In genomic region chr7:155450558-155450827, GRCh38 we compare ENCODE assay signal across 26 cellular contexts. TPM values are rescaled to one million over a fixed set of nuclear protein-coding genes. Genes with fewer than 3 reads are reported as not detected.
"Had no signal": no experiment of that assay in that cellular context is flagged by ENCODE, and none has a peak within 500 bp of the region (broad histone marks: within the 10 kb centered on the region; RNA-seq: fewer than 3 reads in every experiment).

No MANE protein-coding gene starts in this region.

- H3K27ac Mint-ChIP-seq: effector memory CD8-positive, alpha-beta T cell; memory B cell; mesothelial cell of epicardium; nephron; stimulated activated memory B cell treated with anti-CD40 and anti-IgM and Interleukin-4, amounts not matched to agents 10 μg/mL and 1 μg/mL and 100 μg/mL, for 72 hours; stimulated activated naive CD8-positive, alpha-beta T cell treated with anti-CD3 and anti-CD28 coated beads, Interleukin-15, Interleukin-2, amounts not matched to agents 100 ng/mL and 50 ng/mL, for 24 hours had no signal

- H3K9ac ChIP-seq: parathyroid adenoma had no signal

- H3K4me3 Mint-ChIP-seq: effector memory CD8-positive, alpha-beta T cell; memory B cell; mesothelial cell of epicardium; stimulated activated memory B cell treated with anti-CD40 and anti-IgM and Interleukin-4, amounts not matched to agents 10 μg/mL and 1 μg/mL and 100 μg/mL, for 72 hours; stimulated activated naive CD8-positive, alpha-beta T cell treated with anti-CD3 and anti-CD28 coated beads, Interleukin-15, Interleukin-2, amounts not matched to agents 100 ng/mL and 50 ng/mL, for 24 hours had no signal

- H3K36me3 Mint-ChIP-seq: mesothelial cell of epicardium; stimulated activated memory B cell treated with anti-CD40 and anti-IgM and Interleukin-4, amounts not matched to agents 10 μg/mL and 1 μg/mL and 100 μg/mL, for 72 hours had no signal

- H3K4me3 ChIP-seq: esophagus squamous epithelium, heart right ventricle, lung, mucosa of descending colon, prostate gland, right atrium auricular region, thoracic aorta, tibial nerve, upper lobe of left lung had no signal

- DNase-seq: cortex of kidney; effector memory CD8-positive, alpha-beta T cell; erythroblast; esophagus squamous epithelium; foreskin melanocyte; glutamatergic neuron; heart right ventricle; hypothalamus; left ventricle myocardium superior; mucosa of descending colon; naive thymus-derived CD4-positive, alpha-beta T cell; occipital lobe; stimulated activated CD4-positive, alpha-beta T cell treated with anti-CD3 and anti-CD28 coated beads, Interleukin-4, amount 100 ng/mL, for 4 hours; upper lobe of left lung had no signal

- H3K27ac ChIP-seq: esophagus squamous epithelium, heart right ventricle, parathyroid adenoma, prostate gland, right atrium auricular region, thoracic aorta, tibial nerve, upper lobe of left lung had no signal

- H3K4me1 ChIP-seq: parathyroid adenoma, prostate gland had no signal

- H3K79me2 ChIP-seq: parathyroid adenoma had no signal

- H2AFZ ChIP-seq: parathyroid adenoma had no signal

- H3K9me3 ChIP-seq: esophagus squamous epithelium, heart right ventricle, mucosa of descending colon, prostate gland, right atrium auricular region, thoracic aorta, tibial nerve, upper lobe of left lung had no signal

- H3K36me3 ChIP-seq: esophagus squamous epithelium, heart right ventricle, prostate gland, right atrium auricular region, thoracic aorta, tibial nerve, upper lobe of left lung had no signal

- ATAC-seq: effector memory CD8-positive, alpha-beta T cell; heart right ventricle; left ventricle myocardium superior; mucosa of descending colon; naive thymus-derived CD4-positive, alpha-beta T cell; sciatic nerve; stimulated activated memory B cell treated with anti-CD40 and anti-IgM and Interleukin-4, amounts not matched to agents 10 μg/mL and 1 μg/mL and 100 μg/mL, for 72 hours had no signal

- H3K9me3 Mint-ChIP-seq: effector memory CD8-positive, alpha-beta T cell; memory B cell; mesothelial cell of epicardium; stimulated activated memory B cell treated with anti-CD40 and anti-IgM and Interleukin-4, amounts not matched to agents 10 μg/mL and 1 μg/mL and 100 μg/mL, for 72 hours; stimulated activated naive CD8-positive, alpha-beta T cell treated with anti-CD3 and anti-CD28 coated beads, Interleukin-15, Interleukin-2, amounts not matched to agents 100 ng/mL and 50 ng/mL, for 24 hours had no signal

RNA-seq across cellular contexts. Expression of gene EN2, which starts 7.4 kb away (rescaled TPM):
- total RNA-seq: left ventricle myocardium superior; mesothelial cell of epicardium; mucosa of descending colon; naive thymus-derived CD4-positive, alpha-beta T cell; occipital lobe; right atrium auricular region; sciatic nerve; upper lobe of left lung had no signal
- polyA plus RNA-seq: naive thymus-derived CD4-positive, alpha-beta T cell had no signal
